Comparison of ENCODE assay signal across 20 cellular contexts in the genomic region with DNA sequence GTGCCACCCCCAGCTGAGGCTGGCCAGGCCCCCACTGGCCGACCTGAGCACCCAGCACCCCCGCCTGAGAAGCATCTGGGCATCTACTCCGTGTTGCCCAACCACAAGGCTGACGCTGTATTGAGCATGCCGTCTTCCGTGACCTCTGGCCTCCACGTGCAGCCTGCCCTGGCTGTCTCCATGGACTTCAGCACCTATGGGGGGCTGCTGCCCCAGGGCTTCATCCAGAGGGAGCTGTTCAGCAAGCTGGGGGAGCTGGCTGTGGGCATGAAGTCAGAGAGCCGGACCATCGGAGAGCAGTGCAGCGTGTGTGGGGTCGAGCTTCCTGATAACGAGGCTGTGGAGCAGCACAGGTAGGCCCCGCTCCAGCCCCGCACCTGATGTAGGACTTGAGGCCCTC. TPM values are rescaled to one million over a fixed set of nuclear protein-coding genes. Genes with fewer than 3 reads are reported as not detected.
DNase-seq lines count a peak whose midpoint lies in the region; ATAC-seq and TF ChIP-seq lines count a peak whose summit lies in the region.
"Had no signal": no experiment of that assay in that cellular context is flagged by ENCODE, and none has a peak within 500 bp of the region (broad histone marks: within the 10 kb centered on the region; RNA-seq: fewer than 3 reads in every experiment).

No MANE protein-coding gene starts in this region.

- ATAC-seq in lung (ENCODE audit: insufficient read depth, low FRiP score) (no peak), thoracic aorta (ENCODE audit: insufficient number of reproducible peaks, low FRiP score, low read depth) (no peak), HG03571 (IDR thresholded peaks at IDR 0.05; ENCODE audit: unreplicated experiment) (no peak)
- ATAC-seq: activated CD4-positive, alpha-beta T cell treated with anti-CD3 and anti-CD28 coated beads for 36 hours; body of pancreas; SK-N-SH treated with all-trans-retinoic acid at 6 μM for 48 hours had no signal

- peak; percentile 43 for DNase-seq in activated effector memory CD4-positive, alpha-beta T cell treated with anti-CD3 and anti-CD28 coated beads, Interleukin-2, amount 50 U/mL, for 16 hours
- DNase-seq in activated effector memory CD4-positive, alpha-beta T cell treated with Interleukin-2 at 50 U/mL for 16 hours: no peak
- DNase-seq in coronary artery (ENCODE audit: low spot score) (no peak), lung (ENCODE audit: low spot score) (no peak), thoracic aorta (ENCODE audit: low spot score) (no peak), G401 (ENCODE audit: low spot score) (no peak), NCI-H82 (lab: John Stamatoyannopoulos, UW) (no peak)
- DNase-seq: activated CD4-positive, alpha-beta T cell treated with anti-CD3 and anti-CD28 coated beads for 36 hours; activated CD8-positive, alpha-beta memory T cell treated with anti-CD3 and anti-CD28 coated beads, Interleukin-2, amount 50 U/mL, for 4 hours; activated naive CD4-positive, alpha-beta T cell treated with anti-CD3 and anti-CD28 coated beads for 36 hours; body of pancreas; C1 segment of cervical spinal cord; dermis blood vessel endothelial cell; head of caudate nucleus; MV-4-11; NCI-H526; occipital lobe had no signal

- H3K27ac ChIP-seq in coronary artery (peak overlapping the region; percentile 97 to 99), lung (ENCODE audit: low read depth in 1 of 2, low read length in 1 of 2) (peak overlapping the region in 1 of 2 donors; percentile 45), thoracic aorta (peak overlapping the region; percentile 49 to 96)
- H3K27ac ChIP-seq: body of pancreas had no signal

- 81 to 83% methylated on average over 14 of the region's 14 CpGs for WGBS in lung, 2 donors

- H3K36me3 ChIP-seq in lung (ENCODE audit: control insufficient read depth in 2 of 2, insufficient read depth in 2 of 2, low read length in 2 of 2) (peaks cover 34% of the 10 kb centered on the region in 2 donors), thoracic aorta (peaks cover 68% of the 10 kb centered on the region)

- H3K4me1 ChIP-seq in lung (ENCODE audit: control insufficient read depth in 2 of 2, insufficient read depth in 2 of 2, low read length in 2 of 2) (peaks cover 23 to 27% of the 10 kb centered on the region in 2 donors), thoracic aorta (ENCODE audit: control insufficient read depth in 1 of 2, low read depth in 2 of 2) (peaks cover 45 to 49% of the 10 kb centered on the region in 2 donors)

- H3K9me3 ChIP-seq in lung (ENCODE audit: control insufficient read depth in 2 of 2, insufficient read depth in 1 of 2, low read length in 1 of 2) (no peaks in the 10 kb centered on the region), thoracic aorta (no peaks in the 10 kb centered on the region)
- H3K9me3 ChIP-seq: body of pancreas had no signal

- no peaks in the 10 kb centered on the region for H3K27me3 ChIP-seq in lung (ENCODE audit: control insufficient read depth, insufficient read depth)
- no peaks in the 10 kb centered on the region for H3K27me3 ChIP-seq in thoracic aorta (replicated peaks; ENCODE audit: insufficient read depth)
- H3K27me3 ChIP-seq: body of pancreas had no signal

- in situ Hi-C loops in G401 (cut with HindIII; ENCODE audit: low sequenced_read_pairs): no loop called here

- no peak for TF ChIP-seq CTCF in coronary artery (IDR thresholded peaks at IDR 0.05)
- no peak for TF ChIP-seq CTCF in lung (IDR thresholded peaks at IDR 0.05; ENCODE audit: control extremely low read depth, extremely low read depth)
- no peak for TF ChIP-seq CTCF in thoracic aorta (IDR thresholded peaks at IDR 0.05)

- H3K4me3 ChIP-seq in coronary artery (peak overlapping the region; percentile 97), lung (peak overlapping the region; percentile 2), thoracic aorta (peak overlapping the region; percentile 97)
- H3K4me3 ChIP-seq: body of pancreas, smooth muscle cell had no signal

RNA-seq across cellular contexts. Expression of gene ZBTB16, which starts 4.7 kb away (rescaled TPM):
- total RNA-seq in lung: 100 to 1,000 TPM; 165 to 224 TPM
- 10 to 100 TPM; 21.4 to 39.8 TPM for polyA plus RNA-seq in lung
- total RNA-seq in thoracic aorta: 100 to 1,000 TPM; 314 to 545 TPM
- not detected in 2 replicates for total RNA-seq in G401 (2014; rRNA removed; shearing (Covaris generic))
- total RNA-seq: smooth muscle cell had no signal
- polyA plus RNA-seq: smooth muscle cell had no signal

Comparison
In these comparisons a context has a peak if more than half of its experiments do, and no peak if none do; other contexts are left out.
1. H3K4me3 ChIP-seq: peak in every context shown above with its lines; median percentile 97 in coronary artery; 97 in thoracic aorta; 2 in lung.
2. RNA of gene ZBTB16, which starts 4.7 kb away (total RNA-seq): 314 to 545 TPM in thoracic aorta and 165 to 224 TPM in lung; not detected in G401; every median in the first group is over 100 times any median in the second.